ENCODE assay signal across 1 cellular context in genomic region chr5:66718374-66718977, GRCh38.
TF ChIP-seq lines count a peak whose summit lies in the region.

No MANE protein-coding gene starts in this region.

TF ChIP-seq in H1, 55 proteins besides CTCF, POLR2A, EP300 and RAD21:
- TF ChIP-seq CTBP2 (IDR thresholded peaks at IDR 0.05; ENCODE audit: borderline replicate concordance, insufficient read depth, insufficient read length, low read length) (no peak), CREB1 (IDR thresholded peaks at IDR 0.05) (no peak)
